Comparison of ENCODE assay signal across 18 cellular contexts in genomic region chr2:55500025-55500424, GRCh38. TPM values are rescaled to one million over a fixed set of nuclear protein-coding genes. Genes with fewer than 3 reads are reported as not detected.
DNase-seq lines count a peak whose midpoint lies in the region; ATAC-seq and FAIRE-seq lines count a peak whose summit lies in the region.
"Had no signal": no experiment of that assay in that cellular context is flagged by ENCODE, and none has a peak within 500 bp of the region (broad histone marks: within the 10 kb centered on the region; RNA-seq: fewer than 3 reads in every experiment).

No MANE protein-coding gene starts in this region.

- H3K4me3 ChIP-seq in small intestine (ENCODE audit: low read depth in 1 of 2, low read length in 2 of 2), result no peak overlapping the region
- H3K4me3 ChIP-seq: ovary had no signal

- no peaks in the 10 kb centered on the region for H3K9me3 ChIP-seq in small intestine (ENCODE audit: control insufficient read depth, low read depth)
- H3K9me3 ChIP-seq: ovary had no signal

- no peaks in the 10 kb centered on the region for H3K4me1 ChIP-seq in small intestine (ENCODE audit: control insufficient read depth in 2 of 2, insufficient read depth in 1 of 2, low read depth in 1 of 2, low read length in 1 of 2)

- WGBS in small intestine, 3 donors, result 59 to 69% (median 67%) methylated on average over 2 of the region's 2 CpGs

- no peak for ATAC-seq in GM21367 (IDR thresholded peaks at IDR 0.05; ENCODE audit: unreplicated experiment)
- no peak for ATAC-seq in HG02759 (IDR thresholded peaks at IDR 0.05; ENCODE audit: unreplicated experiment)
- ATAC-seq: stimulated activated naive CD8-positive, alpha-beta T cell treated with anti-CD3 and anti-CD28 coated beads, Interleukin-15, Interleukin-2, amounts not matched to agents 100 U/mL and 50 U/mL, for 24 hours had no signal

- no peak for FAIRE-seq in small intestine (lab: Jason Lieb, UNC)

- H3K36me3 ChIP-seq in small intestine (ENCODE audit: control insufficient read depth in 2 of 2, insufficient read depth in 2 of 2, low read length in 2 of 2), result no peaks in the 10 kb centered on the region
- H3K36me3 ChIP-seq: ovary had no signal

- no peak overlapping the region for H3K27ac ChIP-seq in small intestine (ENCODE audit: low read depth in 1 of 2, low read length in 1 of 2)
- H3K27ac ChIP-seq: ovary had no signal

- DNase-seq in GM03348 (ENCODE audit: low spot score) (peak; percentile 67), NCI-H226 (peak; percentile 63), brain pericyte (ENCODE audit: low read depth, low spot score) (peak; percentile 12), myocyte (ENCODE audit: low read depth) (peak; percentile 48), HUDEP-2 (lab: John Stamatoyannopoulos, UW; ENCODE audit: unreplicated experiment in 76 of 76) (no peak), small intestine (no peak)
- DNase-seq: activated naive CD8-positive, alpha-beta T cell treated with anti-CD3 and anti-CD28 coated beads, Interleukin-2, amount 10 ng/mL, durations not matched to agents 7 days and 5 days; COR-L47; effector CD4-positive, alpha-beta T cell; GOT3; mesendoderm; NCI-H2029; ovary; stimulated activated CD4-positive, alpha-beta T cell treated with anti-CD3 and anti-CD28 coated beads, Interleukin-1b, Interleukin-23, amount 100 ng/mL, for 48 hours; stimulated activated naive CD8-positive, alpha-beta T cell treated with anti-CD3 and anti-CD28 coated beads, Interleukin-15, Interleukin-2, amounts not matched to agents 100 U/mL and 50 U/mL, for 24 hours; T1000 had no signal

- no peaks in the 10 kb centered on the region for H3K27me3 ChIP-seq in small intestine (ENCODE audit: control insufficient read depth in 2 of 2, insufficient read depth in 2 of 2, low read length in 2 of 2)
- H3K27me3 ChIP-seq: ovary had no signal

RNA-seq across cellular contexts. Expression of gene CFAP36, which starts 19.5 kb away (rescaled TPM):
- total RNA-seq in myocyte, result 15.9 and 21.7 TPM in 2 replicates
- 30.7 TPM for polyA plus RNA-seq in myocyte (2012)
- polyA plus RNA-seq in small intestine, result 10 to 100 TPM; 10.5 to 25.4 (median 18.6) TPM

Comparison
In these comparisons a context has a peak if more than half of its experiments do, and no peak if none do; other contexts are left out.
1. DNase-seq: peak in GM03348 (single experiment), NCI-H226 (single experiment), brain pericyte (single experiment) and myocyte (single experiment); none in HUDEP-2 (0 of 76) and small intestine (single experiment).